ENCODE assay signal across 1 cellular context in genomic region chr3:71130516-71131384, GRCh38.
TF ChIP-seq lines count a peak whose summit lies in the region.

No MANE protein-coding gene starts in this region.

TF ChIP-seq in K562, 482 proteins besides CTCF, POLR2A, EP300 and RAD21 (continued from another document):
- TF ChIP-seq FOXO4 (CRISPR knock-in tag; IDR thresholded peaks at IDR 0.05) (no peak), ESRRA (IDR thresholded peaks at IDR 0.05; ENCODE audit: borderline replicate concordance, low read depth) (0 out of 2 replicates have a peak, but pooled peaks have one; percentile 16), RCOR1 (IDR thresholded peaks at IDR 0.05; ENCODE audit: borderline replicate concordance in 1 of 2, low read depth in 2 of 2, low read length in 2 of 2) (peak in 1 of 2 experiments; percentile 18; a peak in 1 of 4 replicates), CTBP1 (IDR thresholded peaks at IDR 0.05; ENCODE audit: borderline replicate concordance) (peak; percentile 32), ARID4B (CRISPR knock-in tag; IDR thresholded peaks at IDR 0.05) (no peak)
